ENCODE assay signal across 1 cellular context in genomic region chr11:73654482-73655021, GRCh38.
TF ChIP-seq lines count a peak whose summit lies in the region.

No MANE protein-coding gene starts in this region.

TF ChIP-seq in HepG2, 621 proteins besides CTCF, POLR2A, EP300 and RAD21 (continued from another document and continues in another):
- TF ChIP-seq ZNF101 (CRISPR knock-in tag; IDR thresholded peaks at IDR 0.05; ENCODE audit: borderline replicate concordance, low read depth) (no peak), HNF4G (IDR thresholded peaks at IDR 0.05; ENCODE audit: borderline replicate concordance, low read depth, low read length) (peak; percentile 83), HNF4G (CRISPR knock-in tag; IDR thresholded peaks at IDR 0.05; ENCODE audit: borderline replicate concordance, low read depth) (no peak), BHLHE40 (IDR thresholded peaks at IDR 0.05; ENCODE audit: low read length) (peak; percentile 40), TBX2 (CRISPR knock-in tag; IDR thresholded peaks at IDR 0.05; ENCODE audit: borderline replicate concordance) (peak; percentile 63; the same call in 1 of the 2 replicates), ATM (IDR thresholded peaks at IDR 0.05; ENCODE audit: borderline replicate concordance) (no peak), ZNF7 (CRISPR knock-in tag; IDR thresholded peaks at IDR 0.05) (no peak), ZNF451 (CRISPR knock-in tag; IDR thresholded peaks at IDR 0.05) (no peak), ZNF292 (CRISPR knock-in tag; IDR thresholded peaks at IDR 0.05; ENCODE audit: borderline replicate concordance, low read depth) (no peak; the same call in 1 of the 2 replicates), NCOA1 (CRISPR knock-in tag; IDR thresholded peaks at IDR 0.05) (no peak), ESRRA (CRISPR knock-in tag; IDR thresholded peaks at IDR 0.05; ENCODE audit: low read depth) (peak; percentile 69), TCF7L2 (IDR thresholded peaks at IDR 0.05; ENCODE audit: low read depth, low read length) (no peak), SMC3 (IDR thresholded peaks at IDR 0.05; ENCODE audit: low read length) (peak; percentile 19; the same call in 1 of the 2 replicates), RARG (CRISPR knock-in tag; IDR thresholded peaks at IDR 0.05; ENCODE audit: low read depth) (no peak), PITX1 (CRISPR knock-in tag; IDR thresholded peaks at IDR 0.05) (peak; percentile 34; the same call in 1 of the 2 replicates), CEBPG (CRISPR knock-in tag; IDR thresholded peaks at IDR 0.05) (no peak), SAFB2 (CRISPR knock-in tag; IDR thresholded peaks at IDR 0.05; ENCODE audit: borderline replicate concordance, low read depth) (no peak), PHF20 (CRISPR knock-in tag; IDR thresholded peaks at IDR 0.05) (no peak), XBP1 (CRISPR knock-in tag; IDR thresholded peaks at IDR 0.05) (no peak), ZNF660 (CRISPR knock-in tag; IDR thresholded peaks at IDR 0.05; ENCODE audit: borderline replicate concordance, low read depth) (no peak), TP53 (CRISPR knock-in tag; conservative IDR thresholded peaks at IDR 0.05) (no peak), ZNF629 (CRISPR knock-in tag; conservative IDR thresholded peaks at IDR 0.05) (peak; percentile 96), ZNF598 (CRISPR knock-in tag; IDR thresholded peaks at IDR 0.05; ENCODE audit: borderline replicate concordance) (no peak), ISL2 (CRISPR knock-in tag; IDR thresholded peaks at IDR 0.05) (no peak), NCOA2 (CRISPR knock-in tag; IDR thresholded peaks at IDR 0.05) (peak; percentile 37; the same call in 1 of the 2 replicates), SIX4 (CRISPR knock-in tag; IDR thresholded peaks at IDR 0.05) (no peak), ZNF225 (CRISPR knock-in tag; IDR thresholded peaks at IDR 0.05) (no peak), IKZF1 (IDR thresholded peaks at IDR 0.05) (no peak), PHF8 (CRISPR knock-in tag; IDR thresholded peaks at IDR 0.05) (0 out of 2 replicates have a peak, but pooled peaks have one; percentile 31), CC2D1A (CRISPR knock-in tag; IDR thresholded peaks at IDR 0.05) (no peak), KDM6A (CRISPR knock-in tag; IDR thresholded peaks at IDR 0.05; ENCODE audit: low read depth) (0 out of 2 replicates have a peak, but pooled peaks have one; percentile 21), ELF1 (CRISPR knock-in tag; IDR thresholded peaks at IDR 0.05) (no peak), IKZF5 (CRISPR knock-in tag; IDR thresholded peaks at IDR 0.05) (peak; percentile 38; the same call in 1 of the 2 replicates), CBX1 (IDR thresholded peaks at IDR 0.05; ENCODE audit: low read depth) (no peak), ZNF33B (CRISPR knock-in tag; IDR thresholded peaks at IDR 0.05) (no peak), ZNF724P (CRISPR knock-in tag; IDR thresholded peaks at IDR 0.05; ENCODE audit: borderline replicate concordance) (no peak), ZNF282 (IDR thresholded peaks at IDR 0.05; ENCODE audit: partially characterized antibody) (no peak), ZFY (CRISPR knock-in tag; IDR thresholded peaks at IDR 0.05) (0 out of 2 replicates have a peak, but pooled peaks have one; percentile 28), MIER2 (CRISPR knock-in tag; IDR thresholded peaks at IDR 0.05) (no peak), RCOR2 (CRISPR knock-in tag; IDR thresholded peaks at IDR 0.05) (0 out of 2 replicates have a peak, but pooled peaks have one; percentile 42), ZNF501 (CRISPR knock-in tag; IDR thresholded peaks at IDR 0.05) (no peak), TBP (CRISPR knock-in tag; IDR thresholded peaks at IDR 0.05) (no peak), ZNF747 (CRISPR knock-in tag; IDR thresholded peaks at IDR 0.05; ENCODE audit: borderline replicate concordance) (no peak), ZNF550 (CRISPR knock-in tag; IDR thresholded peaks at IDR 0.05; ENCODE audit: borderline replicate concordance) (no peak), SOX13 (IDR thresholded peaks at IDR 0.05) (no peak), SOX13 (CRISPR knock-in tag; conservative IDR thresholded peaks at IDR 0.05 in 1 of 2, IDR thresholded peaks at IDR 0.05 in 1 of 2) (peak in 1 of 2 experiments; percentile 7; a peak in 1 of 4 replicates), ZNF207 (IDR thresholded peaks at IDR 0.05; ENCODE audit: borderline replicate concordance) (no peak), TEAD3 (CRISPR knock-in tag; optimal IDR thresholded peaks at IDR 0.05; ENCODE audit: borderline replicate concordance) (peak; percentile 57), CBFB (CRISPR knock-in tag; IDR thresholded peaks at IDR 0.05) (no peak), ZNF317 (CRISPR knock-in tag; IDR thresholded peaks at IDR 0.05) (no peak), GRHL1 (CRISPR knock-in tag; conservative IDR thresholded peaks at IDR 0.05) (no peak), ZMAT5 (CRISPR knock-in tag; IDR thresholded peaks at IDR 0.05; ENCODE audit: borderline replicate concordance, low read depth) (no peak), ZUFSP (CRISPR knock-in tag; IDR thresholded peaks at IDR 0.05; ENCODE audit: borderline replicate concordance) (no peak), PBX2 (CRISPR knock-in tag; IDR thresholded peaks at IDR 0.05) (no peak), RXRB (CRISPR knock-in tag; IDR thresholded peaks at IDR 0.05; ENCODE audit: borderline replicate concordance) (peak; percentile 65; the same call in 1 of the 2 replicates), KLF13 (CRISPR knock-in tag; IDR thresholded peaks at IDR 0.05) (no peak)
- TF ChIP-seq, protein P1, sequence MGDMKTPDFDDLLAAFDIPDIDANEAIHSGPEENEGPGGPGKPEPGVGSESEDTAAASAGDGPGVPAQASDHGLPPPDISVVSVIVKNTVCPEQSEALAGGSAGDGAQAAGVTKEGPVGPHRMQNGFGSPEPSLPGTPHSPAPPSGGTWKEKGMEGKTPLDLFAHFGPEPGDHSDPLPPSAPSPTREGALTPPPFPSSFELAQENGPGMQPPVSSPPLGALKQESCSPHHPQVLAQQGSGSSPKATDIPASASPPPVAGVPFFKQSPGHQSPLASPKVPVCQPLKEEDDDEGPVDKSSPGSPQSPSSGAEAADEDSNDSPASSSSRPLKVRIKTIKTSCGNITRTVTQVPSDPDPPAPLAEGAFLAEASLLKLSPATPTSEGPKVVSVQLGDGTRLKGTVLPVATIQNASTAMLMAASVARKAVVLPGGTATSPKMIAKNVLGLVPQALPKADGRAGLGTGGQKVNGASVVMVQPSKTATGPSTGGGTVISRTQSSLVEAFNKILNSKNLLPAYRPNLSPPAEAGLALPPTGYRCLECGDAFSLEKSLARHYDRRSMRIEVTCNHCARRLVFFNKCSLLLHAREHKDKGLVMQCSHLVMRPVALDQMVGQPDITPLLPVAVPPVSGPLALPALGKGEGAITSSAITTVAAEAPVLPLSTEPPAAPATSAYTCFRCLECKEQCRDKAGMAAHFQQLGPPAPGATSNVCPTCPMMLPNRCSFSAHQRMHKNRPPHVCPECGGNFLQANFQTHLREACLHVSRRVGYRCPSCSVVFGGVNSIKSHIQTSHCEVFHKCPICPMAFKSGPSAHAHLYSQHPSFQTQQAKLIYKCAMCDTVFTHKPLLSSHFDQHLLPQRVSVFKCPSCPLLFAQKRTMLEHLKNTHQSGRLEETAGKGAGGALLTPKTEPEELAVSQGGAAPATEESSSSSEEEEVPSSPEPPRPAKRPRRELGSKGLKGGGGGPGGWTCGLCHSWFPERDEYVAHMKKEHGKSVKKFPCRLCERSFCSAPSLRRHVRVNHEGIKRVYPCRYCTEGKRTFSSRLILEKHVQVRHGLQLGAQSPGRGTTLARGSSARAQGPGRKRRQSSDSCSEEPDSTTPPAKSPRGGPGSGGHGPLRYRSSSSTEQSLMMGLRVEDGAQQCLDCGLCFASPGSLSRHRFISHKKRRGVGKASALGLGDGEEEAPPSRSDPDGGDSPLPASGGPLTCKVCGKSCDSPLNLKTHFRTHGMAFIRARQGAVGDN (CRISPR knock-in tag; IDR thresholded peaks at IDR 0.05), result peak; percentile 63
- TF ChIP-seq, protein P2, sequence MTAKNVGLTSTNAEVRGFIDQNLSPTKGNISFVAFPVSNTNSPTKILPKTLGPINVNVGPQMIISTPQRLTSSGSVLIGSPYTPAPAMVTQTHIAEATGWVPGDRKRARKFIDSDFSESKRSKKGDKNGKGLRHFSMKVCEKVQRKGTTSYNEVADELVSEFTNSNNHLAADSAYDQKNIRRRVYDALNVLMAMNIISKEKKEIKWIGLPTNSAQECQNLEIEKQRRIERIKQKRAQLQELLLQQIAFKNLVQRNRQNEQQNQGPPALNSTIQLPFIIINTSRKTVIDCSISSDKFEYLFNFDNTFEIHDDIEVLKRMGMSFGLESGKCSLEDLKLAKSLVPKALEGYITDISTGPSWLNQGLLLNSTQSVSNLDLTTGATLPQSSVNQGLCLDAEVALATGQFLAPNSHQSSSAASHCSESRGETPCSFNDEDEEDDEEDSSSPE (CRISPR knock-in tag; IDR thresholded peaks at IDR 0.05), result no peak
- TF ChIP-seq, protein P3, sequence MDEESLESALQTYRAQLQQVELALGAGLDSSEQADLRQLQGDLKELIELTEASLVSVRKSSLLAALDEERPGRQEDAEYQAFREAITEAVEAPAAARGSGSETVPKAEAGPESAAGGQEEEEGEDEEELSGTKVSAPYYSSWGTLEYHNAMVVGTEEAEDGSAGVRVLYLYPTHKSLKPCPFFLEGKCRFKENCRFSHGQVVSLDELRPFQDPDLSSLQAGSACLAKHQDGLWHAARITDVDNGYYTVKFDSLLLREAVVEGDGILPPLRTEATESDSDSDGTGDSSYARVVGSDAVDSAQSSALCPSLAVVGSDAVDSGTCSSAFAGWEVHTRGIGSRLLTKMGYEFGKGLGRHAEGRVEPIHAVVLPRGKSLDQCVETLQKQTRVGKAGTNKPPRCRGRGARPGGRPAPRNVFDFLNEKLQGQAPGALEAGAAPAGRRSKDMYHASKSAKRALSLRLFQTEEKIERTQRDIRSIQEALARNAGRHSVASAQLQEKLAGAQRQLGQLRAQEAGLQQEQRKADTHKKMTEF (CRISPR knock-in tag; IDR thresholded peaks at IDR 0.05), result peak; percentile 34; the same call in 1 of the 2 replicates
- TF ChIP-seq, protein P4, sequence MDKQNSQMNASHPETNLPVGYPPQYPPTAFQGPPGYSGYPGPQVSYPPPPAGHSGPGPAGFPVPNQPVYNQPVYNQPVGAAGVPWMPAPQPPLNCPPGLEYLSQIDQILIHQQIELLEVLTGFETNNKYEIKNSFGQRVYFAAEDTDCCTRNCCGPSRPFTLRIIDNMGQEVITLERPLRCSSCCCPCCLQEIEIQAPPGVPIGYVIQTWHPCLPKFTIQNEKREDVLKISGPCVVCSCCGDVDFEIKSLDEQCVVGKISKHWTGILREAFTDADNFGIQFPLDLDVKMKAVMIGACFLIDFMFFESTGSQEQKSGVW (CRISPR knock-in tag; IDR thresholded peaks at IDR 0.05; ENCODE audit: borderline replicate concordance), result no peak
